Comparison of ENCODE assay signal across 8 cellular contexts in genomic region chr16:57485916-57486857, GRCh38. TPM values are rescaled to one million over a fixed set of nuclear protein-coding genes. Genes with fewer than 3 reads are reported as not detected.
A peak's percentile ranks its signal among the peaks of the same experiment; 100 is the strongest.
DNase-seq lines count a peak whose midpoint lies in the region; ATAC-seq lines count a peak whose summit lies in the region.

TSS of gene DOK4 (minus strand) at chr16:57486493. CDS start at chr16:57479507, 6,986 bp downstream.

- ATAC-seq in GM18519 (IDR thresholded peaks at IDR 0.05; ENCODE audit: low FRiP score, unreplicated experiment) (peak; percentile 51), HG03097 (IDR thresholded peaks at IDR 0.05; ENCODE audit: low FRiP score, unreplicated experiment) (peak; percentile 87)

- peak; percentile 81 for DNase-seq in ACHN
- DNase-seq in NOMO-1 (lab: John Stamatoyannopoulos, UW; ENCODE audit: unreplicated experiment in 2 of 2) = peak; percentile 43 to 68
- DNase-seq in activated CD8-positive, alpha-beta memory T cell treated with anti-CD3 and anti-CD28 coated beads, Interleukin-2, amount 50 U/mL, for 4 hours = peak; percentile 84
- DNase-seq in midbrain (lab: John Stamatoyannopoulos, UW) = peak; percentile 37
- peak; percentile 72 to 75 for DNase-seq in stimulated activated CD8-positive, alpha-beta memory T cell treated with anti-CD3 and anti-CD28 coated beads, Interleukin-15, amount 100 ng/mL, for 48 hours (ENCODE audit: low read depth in 2 of 2)

- in situ Hi-C loops in ACHN (cut with HindIII; ENCODE audit: low pct_ligation_motif_present, low pct_unique_long_range_greater_than_20kb, low sequenced_read_pairs) = no loop called here
- in situ Hi-C loops in endometrial microvascular endothelial cells (cut with HindIII; ENCODE audit: inconsistent ontology term, low pct_unique_long_range_greater_than_20kb, low sequenced_read_pairs) = no loop called here

RNA-seq across cellular contexts. Expression of gene DOK4, which starts in this region (rescaled TPM):
- total RNA-seq in endometrial microvascular endothelial cells (ENCODE audit: inconsistent ontology term) = 13.5 TPM

Comparison
In these comparisons a context has a peak if more than half of its experiments do, and no peak if none do; other contexts are left out.
1. Peak in every context shown above with its lines: DNase-seq and ATAC-seq.